Comparison of ENCODE assay signal across 39 cellular contexts in the genomic region with DNA sequence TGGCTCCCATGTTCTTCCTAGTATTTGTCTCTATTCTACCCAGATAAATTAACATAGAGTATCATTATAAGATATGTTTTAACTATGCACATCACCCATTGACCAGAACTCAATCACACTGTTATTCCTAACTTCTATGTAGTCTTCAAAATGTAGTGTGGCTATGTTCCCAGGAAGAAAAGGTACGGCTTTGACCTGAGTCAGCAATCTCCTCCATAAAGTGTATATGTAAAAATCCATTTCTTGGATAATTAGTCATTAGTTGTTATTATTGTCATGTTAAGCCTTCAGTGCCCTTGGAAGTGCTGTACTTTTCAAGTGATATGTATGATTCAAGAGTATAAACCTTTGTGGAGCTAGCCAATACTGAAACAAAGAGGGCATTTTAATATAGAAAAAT.
"Had no signal": no experiment of that assay in that cellular context is flagged by ENCODE, and none has a peak within 500 bp of the region (broad histone marks: within the 10 kb centered on the region; RNA-seq: fewer than 3 reads in every experiment).

No MANE protein-coding gene starts in this region.

- ATAC-seq: activated naive CD4-positive, alpha-beta T cell treated with anti-CD3 and anti-CD28 coated beads, Interleukin-2, amount 50 U/mL, for 72 hours; activated naive CD8-positive, alpha-beta T cell treated with anti-CD3 and anti-CD28 coated beads, Interleukin-2, amount 50 U/mL, for 24 hours; activated T-cell treated with anti-CD3 and anti-CD28 coated beads, Interleukin-2, amount 50 U/mL, for 4 hours; activated T-cell treated with anti-CD3 and anti-CD28 coated beads, Interleukin-2, amount 50 U/mL, for 72 hours; activated T-helper 17 cell treated with anti-CD3 and anti-CD28 coated beads, Interleukin-2, amount 50 U/mL, for 72 hours; body of pancreas had no signal

- DNase-seq: activated effector memory CD4-positive, alpha-beta T cell treated with anti-CD3 and anti-CD28 coated beads, Interleukin-2, amount 50 U/mL, for 16 hours; activated effector memory CD4-positive, alpha-beta T cell treated with Interleukin-2 at 50 U/mL for 16 hours; activated gamma-delta T cell; activated gamma-delta T cell treated with Interleukin-2 at 50 U/mL for 16 hours; activated naive CD4-positive, alpha-beta T cell; activated naive CD4-positive, alpha-beta T cell treated with anti-CD3 and anti-CD28 coated beads for 36 hours; activated naive CD4-positive, alpha-beta T cell treated with anti-CD3 and anti-CD28 coated beads, Interleukin-2, amount 10 ng/mL, durations not matched to agents 7 days and 5 days; activated naive CD4-positive, alpha-beta T cell treated with anti-CD3 and anti-CD28 coated beads, Interleukin-2, amount 50 U/mL, for 16 hours; activated naive CD4-positive, alpha-beta T cell treated with Interleukin-2 at 50 U/mL for 16 hours; activated naive CD8-positive, alpha-beta T cell treated with anti-CD3 and anti-CD28 coated beads for 36 hours; activated naive CD8-positive, alpha-beta T cell treated with anti-CD3 and anti-CD28 coated beads, Interleukin-2, amount 10 ng/mL, durations not matched to agents 7 days and 5 days; activated naive CD8-positive, alpha-beta T cell treated with anti-CD3 and anti-CD28 coated beads, Interleukin-2, amount 50 U/mL, for 24 hours; activated T-cell treated with anti-CD3 and anti-CD28 coated beads, Interleukin-2, amount 50 U/mL, for 4 hours; activated T-cell treated with anti-CD3 and anti-CD28 coated beads, Interleukin-2, amount 50 U/mL, for 48 hours; activated T-cell treated with anti-CD3 and anti-CD28 coated beads, Interleukin-2, amount 50 U/mL, for 72 hours; adrenal gland; amniotic stem cell; amygdala; anterior cingulate cortex; aorta; body of pancreas; brain microvascular endothelial cell; caudate nucleus; central memory CD4-positive, alpha-beta T cell; cerebellar nuclear complex had no signal

- H3K4me1 Mint-ChIP-seq: activated naive CD4-positive, alpha-beta T cell treated with anti-CD3 and anti-CD28 coated beads, Interleukin-2, amount 10 ng/mL, durations not matched to agents 7 days and 5 days; activated naive CD4-positive, alpha-beta T cell treated with anti-CD3 and anti-CD28 coated beads, Interleukin-2, amount 50 U/mL, for 24 hours; activated naive CD8-positive, alpha-beta T cell treated with anti-CD3 and anti-CD28 coated beads for 36 hours; activated naive CD8-positive, alpha-beta T cell treated with anti-CD3 and anti-CD28 coated beads, Interleukin-2, amount 10 ng/mL, durations not matched to agents 7 days and 5 days; activated naive CD8-positive, alpha-beta T cell treated with anti-CD3 and anti-CD28 coated beads, Interleukin-2, amount 50 U/mL, for 24 hours; activated T-helper 17 cell treated with anti-CD3 and anti-CD28 coated beads, Interleukin-2, amount 50 U/mL, for 72 hours; brain; central memory CD8-positive, alpha-beta T cell had no signal

- H3K27ac Mint-ChIP-seq: activated naive CD4-positive, alpha-beta T cell treated with anti-CD3 and anti-CD28 coated beads for 36 hours; activated naive CD4-positive, alpha-beta T cell treated with anti-CD3 and anti-CD28 coated beads, Interleukin-2, amount 10 ng/mL, durations not matched to agents 7 days and 5 days; activated naive CD4-positive, alpha-beta T cell treated with anti-CD3 and anti-CD28 coated beads, Interleukin-2, amount 50 U/mL, for 24 hours; activated naive CD4-positive, alpha-beta T cell treated with anti-CD3 and anti-CD28 coated beads, Interleukin-2, amount 50 U/mL, for 72 hours; activated naive CD8-positive, alpha-beta T cell; activated naive CD8-positive, alpha-beta T cell treated with anti-CD3 and anti-CD28 coated beads for 36 hours; activated naive CD8-positive, alpha-beta T cell treated with anti-CD3 and anti-CD28 coated beads, Interleukin-2, amount 10 ng/mL, durations not matched to agents 7 days and 5 days; activated naive CD8-positive, alpha-beta T cell treated with anti-CD3 and anti-CD28 coated beads, Interleukin-2, amount 50 U/mL, for 24 hours; activated T-cell treated with anti-CD3 and anti-CD28 coated beads, Interleukin-2, amount 50 U/mL, for 72 hours; activated T-helper 1 cell treated with anti-CD3 and anti-CD28 coated beads, Interleukin-12 subunit alpha, Interleukin-12 subunit beta, Interleukin-2, Interleukin-4 antibody, amounts not matched to agents 30 ng/mL and 10 ng/mL and 1 ng/mL, durations not matched to agents 14 hours and 24 hours and 36 hours; activated T-helper 17 cell treated with anti-CD3 and anti-CD28 coated beads, Interleukin-2, amount 50 U/mL, for 72 hours; activated T-helper 2 cell treated with anti-CD3 and anti-CD28 coated beads, Interferon-gamma antibody, Interleukin-2, Interleukin-4, amounts not matched to agents 10 μg/mL and 5 μg/mL and 100 μg/mL, durations not matched to agents 14 hours and 24 hours and 36 hours; brain had no signal

- H3K36me3 ChIP-seq: adrenal gland, ascending aorta, brain microvascular endothelial cell, breast epithelium, cardiac muscle cell had no signal

- H3K4me3 ChIP-seq: adrenal gland, ascending aorta, body of pancreas, breast epithelium, cardiac muscle cell had no signal

- H3K27ac ChIP-seq: adrenal gland, ascending aorta, body of pancreas, brain microvascular endothelial cell, breast epithelium, cardiac muscle cell had no signal

- H3K27me3 ChIP-seq: adrenal gland, ascending aorta, body of pancreas, brain microvascular endothelial cell, breast epithelium, cardiac muscle cell had no signal

- H3K4me1 ChIP-seq: adrenal gland, ascending aorta, body of pancreas, breast epithelium had no signal

- FAIRE-seq: astrocyte, bronchial epithelial cell, colon had no signal

- H3K9me3 Mint-ChIP-seq: activated naive CD4-positive, alpha-beta T cell treated with anti-CD3 and anti-CD28 coated beads for 36 hours; activated naive CD4-positive, alpha-beta T cell treated with anti-CD3 and anti-CD28 coated beads, Interleukin-2, amount 50 U/mL, for 24 hours; activated naive CD8-positive, alpha-beta T cell treated with anti-CD3 and anti-CD28 coated beads, Interleukin-2, amount 10 ng/mL, durations not matched to agents 7 days and 5 days; brain had no signal

- H3K4me3 Mint-ChIP-seq: activated naive CD4-positive, alpha-beta T cell treated with anti-CD3 and anti-CD28 coated beads for 36 hours; activated naive CD4-positive, alpha-beta T cell treated with anti-CD3 and anti-CD28 coated beads, Interleukin-2, amount 10 ng/mL, durations not matched to agents 7 days and 5 days; activated naive CD4-positive, alpha-beta T cell treated with anti-CD3 and anti-CD28 coated beads, Interleukin-2, amount 50 U/mL, for 24 hours; activated naive CD8-positive, alpha-beta T cell; activated naive CD8-positive, alpha-beta T cell treated with anti-CD3 and anti-CD28 coated beads for 36 hours; activated naive CD8-positive, alpha-beta T cell treated with anti-CD3 and anti-CD28 coated beads, Interleukin-2, amount 10 ng/mL, durations not matched to agents 7 days and 5 days; activated naive CD8-positive, alpha-beta T cell treated with anti-CD3 and anti-CD28 coated beads, Interleukin-2, amount 50 U/mL, for 24 hours; activated T-cell treated with anti-CD3 and anti-CD28 coated beads, Interleukin-2, amount 50 U/mL, for 4 hours; activated T-cell treated with anti-CD3 and anti-CD28 coated beads, Interleukin-2, amount 50 U/mL, for 72 hours; activated T-helper 1 cell treated with anti-CD3 and anti-CD28 coated beads, Interleukin-12 subunit alpha, Interleukin-12 subunit beta, Interleukin-2, Interleukin-4 antibody, amounts not matched to agents 30 ng/mL and 10 ng/mL and 1 ng/mL, durations not matched to agents 14 hours and 24 hours and 36 hours; activated T-helper 17 cell treated with anti-CD3 and anti-CD28 coated beads, Interleukin-2, amount 50 U/mL, for 72 hours; brain; central memory CD8-positive, alpha-beta T cell had no signal

- H3K27me3 Mint-ChIP-seq: activated naive CD4-positive, alpha-beta T cell treated with anti-CD3 and anti-CD28 coated beads, Interleukin-2, amount 10 ng/mL, durations not matched to agents 7 days and 5 days; activated naive CD4-positive, alpha-beta T cell treated with anti-CD3 and anti-CD28 coated beads, Interleukin-2, amount 50 U/mL, for 24 hours; activated naive CD8-positive, alpha-beta T cell; activated naive CD8-positive, alpha-beta T cell treated with anti-CD3 and anti-CD28 coated beads for 36 hours; activated naive CD8-positive, alpha-beta T cell treated with anti-CD3 and anti-CD28 coated beads, Interleukin-2, amount 10 ng/mL, durations not matched to agents 7 days and 5 days; activated naive CD8-positive, alpha-beta T cell treated with anti-CD3 and anti-CD28 coated beads, Interleukin-2, amount 50 U/mL, for 24 hours; activated T-helper 17 cell treated with anti-CD3 and anti-CD28 coated beads, Interleukin-2, amount 50 U/mL, for 72 hours; central memory CD8-positive, alpha-beta T cell had no signal

- H3K36me3 Mint-ChIP-seq: activated naive CD4-positive, alpha-beta T cell treated with anti-CD3 and anti-CD28 coated beads, Interleukin-2, amount 10 ng/mL, durations not matched to agents 7 days and 5 days; activated naive CD4-positive, alpha-beta T cell treated with anti-CD3 and anti-CD28 coated beads, Interleukin-2, amount 50 U/mL, for 24 hours; activated naive CD4-positive, alpha-beta T cell treated with anti-CD3 and anti-CD28 coated beads, Interleukin-2, amount 50 U/mL, for 72 hours; activated naive CD8-positive, alpha-beta T cell; activated naive CD8-positive, alpha-beta T cell treated with anti-CD3 and anti-CD28 coated beads for 36 hours; activated naive CD8-positive, alpha-beta T cell treated with anti-CD3 and anti-CD28 coated beads, Interleukin-2, amount 10 ng/mL, durations not matched to agents 7 days and 5 days; brain had no signal

- H3K9me3 ChIP-seq: adrenal gland, ascending aorta, body of pancreas, breast epithelium had no signal
